ENCODE assay signal across 8 cellular contexts in the genomic region with DNA sequence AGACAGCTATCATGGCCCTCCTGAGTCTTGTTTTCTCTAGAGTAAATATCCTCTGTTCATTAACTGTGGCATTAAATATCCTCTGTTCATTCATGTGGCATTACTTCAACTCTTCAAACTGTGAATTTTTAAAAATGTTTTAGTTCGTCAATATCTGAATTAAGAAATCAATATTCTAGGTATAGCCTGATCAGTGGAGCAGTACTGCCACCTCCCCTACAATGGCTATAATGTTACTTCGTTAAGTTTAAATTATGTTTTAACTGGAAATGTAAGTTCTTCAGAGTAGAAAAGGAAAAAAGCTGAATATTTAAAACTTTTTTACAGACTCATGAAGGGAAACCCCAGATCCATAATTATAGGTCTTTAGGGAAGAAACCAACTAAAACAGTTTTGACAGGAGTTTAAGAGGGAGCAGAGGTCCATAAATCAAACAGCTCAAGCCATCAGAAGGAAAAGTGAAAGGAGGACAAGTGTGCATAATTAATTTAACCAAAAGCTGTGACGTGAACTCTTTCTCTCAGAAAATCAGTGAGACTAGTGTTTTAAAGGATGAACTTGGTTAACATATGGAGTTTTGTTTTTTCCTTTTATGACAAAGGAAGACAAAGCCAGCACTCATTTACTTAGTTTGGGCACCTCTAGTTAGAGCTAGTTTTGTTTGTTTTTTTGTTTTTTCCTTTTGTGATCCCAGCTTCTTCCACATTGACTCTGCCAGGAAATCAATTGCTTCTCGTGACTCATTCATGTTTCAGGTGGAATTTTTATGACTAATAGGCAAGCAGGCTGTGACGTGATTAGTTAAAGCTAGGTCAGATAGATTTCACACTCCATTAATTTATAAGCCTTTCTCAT. TPM values are rescaled to one million over a fixed set of nuclear protein-coding genes. Genes with fewer than 3 reads are reported as not detected.
A peak's percentile ranks its signal among the peaks of the same experiment; 100 is the strongest.
DNase-seq lines count a peak whose midpoint lies in the region; ATAC-seq and TF ChIP-seq lines count a peak whose summit lies in the region.

No MANE protein-coding gene starts in this region.

- TF ChIP-seq POLR2A in sigmoid colon (IDR thresholded peaks at IDR 0.05) = no peak

- peak overlapping the region; percentile 9 for H3K27ac ChIP-seq in CD8-positive, alpha-beta memory T cell (ENCODE audit: low read depth, low read length)
- H3K27ac ChIP-seq in mesenchymal stem cell (ENCODE audit: low read length, poor library complexity, severe bottlenecking) (peak overlapping the region; percentile 92), sigmoid colon (no peak overlapping the region)

- H3K14ac ChIP-seq in mesenchymal stem cell (ENCODE audit: low read length in 2 of 2) = no peak overlapping the region

- no peak overlapping the region for H2BK15ac ChIP-seq in mesenchymal stem cell (ENCODE audit: low read depth, poor library complexity, severe bottlenecking)

- intact Hi-C loops in sigmoid colon (cut with DNase I) = no loop called here

- WGBS in mesenchymal stem cell = 59% methylated on average over 1 of the region's 5 CpGs
- WGBS in sigmoid colon, 2 donors = 57 to 63% methylated on average over 5 of the region's 5 CpGs

- no peaks in the 10 kb centered on the region for H3K36me3 Mint-ChIP-seq in CD8-positive, alpha-beta memory T cell

- H3K9me3 ChIP-seq in CD8-positive, alpha-beta memory T cell (ENCODE audit: low read length) = no peaks in the 10 kb centered on the region
- H3K9me3 ChIP-seq in mesenchymal stem cell (ENCODE audit: control insufficient read depth, low read length) = no peaks in the 10 kb centered on the region
- no peaks in the 10 kb centered on the region for H3K9me3 ChIP-seq in sigmoid colon

- no peak overlapping the region for H3K4me2 ChIP-seq in mesenchymal stem cell (ENCODE audit: low read length, poor library complexity, severe bottlenecking)

- no peak for DNase-seq in CD8-positive, alpha-beta memory T cell
- DNase-seq in astrocyte of the hippocampus (ENCODE audit: low read depth, low spot score) = peak; percentile 87
- peak; percentile 80 for DNase-seq in mesenchymal stem cell
- DNase-seq in stimulated activated CD8-positive, alpha-beta memory T cell treated with anti-CD3 and anti-CD28 coated beads, Interleukin-4, amount 100 ng/mL, for 48 hours = no peak
- no peak for DNase-seq in sigmoid colon
- DNase-seq in GOT3 (lab: John Stamatoyannopoulos, UW) = no peak

- no peak overlapping the region for H3K18ac ChIP-seq in mesenchymal stem cell (ENCODE audit: low read depth in 1 of 2, low read length in 2 of 2)

- H3K27ac Mint-ChIP-seq in CD8-positive, alpha-beta memory T cell = peak overlapping the region in 2 of 8 donors; percentile 2 to 35

- H3K4me1 ChIP-seq in CD8-positive, alpha-beta memory T cell (ENCODE audit: insufficient read depth, low read length) = no peaks in the 10 kb centered on the region
- peaks cover 6% of the 10 kb centered on the region for H3K4me1 ChIP-seq in mesenchymal stem cell (ENCODE audit: control insufficient read depth, insufficient read depth, low read depth, low read length)
- H3K4me1 ChIP-seq in sigmoid colon = no peaks in the 10 kb centered on the region

- TF ChIP-seq EP300 in sigmoid colon (IDR thresholded peaks at IDR 0.05) = no peak

- peaks cover 0 to 3% of the 10 kb centered on the region in 2 donors for H3K27me3 Mint-ChIP-seq in CD8-positive, alpha-beta memory T cell

- no peak overlapping the region for H4K8ac ChIP-seq in mesenchymal stem cell (ENCODE audit: low read length)

- H2AK5ac ChIP-seq in mesenchymal stem cell (ENCODE audit: low read length, severe bottlenecking) = no peak overlapping the region

- H3K4me3 ChIP-seq in CD8-positive, alpha-beta memory T cell (ENCODE audit: low read length) = no peak overlapping the region
- H3K4me3 ChIP-seq in mesenchymal stem cell (ENCODE audit: insufficient read depth in 1 of 2, low read depth in 1 of 2, low read length in 2 of 2) = peak overlapping the region in 1 of 2 experiments; percentile 48
- no peak overlapping the region for H3K4me3 ChIP-seq in sigmoid colon

- POLR2A ChIA-PET in CD8-positive, alpha-beta memory T cell (lab: Charles Lee) = no interaction called here

- H4K91ac ChIP-seq in mesenchymal stem cell (ENCODE audit: low read length) = no peak overlapping the region

- CTCF ChIA-PET in CD8-positive, alpha-beta memory T cell (lab: Charles Lee) = interaction anchor here (1.1 to 1.7 kb wide), 4 partner anchors 10 to 47 kb away, joined by 3 to 6 read pairs (median 3); partner anchors contain the start of gene RBBP8

- H2BK5ac ChIP-seq in mesenchymal stem cell (ENCODE audit: low read depth, low read length, poor library complexity, severe bottlenecking) = no peak overlapping the region

- H3K4me1 Mint-ChIP-seq in CD8-positive, alpha-beta memory T cell = peaks cover 4 to 10% (median 9%) of the 10 kb centered on the region in 3 donors

- no peak overlapping the region for H3K23ac ChIP-seq in mesenchymal stem cell (ENCODE audit: low read length in 2 of 2)

- H3K9me3 Mint-ChIP-seq in CD8-positive, alpha-beta memory T cell = no peaks in the 10 kb centered on the region

- H3K9ac ChIP-seq in mesenchymal stem cell (ENCODE audit: low read length) = peak overlapping the region; percentile 86

- no peak overlapping the region for H3K4ac ChIP-seq in mesenchymal stem cell (ENCODE audit: low read depth in 1 of 2, low read length in 2 of 2)

- H2BK120ac ChIP-seq in mesenchymal stem cell (ENCODE audit: low read depth, low read length) = no peak overlapping the region

- peaks cover 4% of the 10 kb centered on the region for H3K79me1 ChIP-seq in mesenchymal stem cell (replicated peaks; ENCODE audit: low read length, poor library complexity, severe bottlenecking)

- TF ChIP-seq CTCF in sigmoid colon (IDR thresholded peaks at IDR 0.05) = no peak

- H2AFZ ChIP-seq in mesenchymal stem cell (ENCODE audit: low read depth, low read length) = no peak overlapping the region

- H2BK12ac ChIP-seq in mesenchymal stem cell (ENCODE audit: low read length in 2 of 2) = no peak overlapping the region

- H3K27me3 ChIP-seq in CD8-positive, alpha-beta memory T cell (ENCODE audit: insufficient read depth, low read length, poor library complexity, severe bottlenecking) = no peaks in the 10 kb centered on the region
- no peaks in the 10 kb centered on the region for H3K27me3 ChIP-seq in mesenchymal stem cell (ENCODE audit: control insufficient read depth in 1 of 2, insufficient read depth in 1 of 2, low read length in 2 of 2)
- no peaks in the 10 kb centered on the region for H3K27me3 ChIP-seq in sigmoid colon

- H3K4me3 Mint-ChIP-seq in CD8-positive, alpha-beta memory T cell = peak overlapping the region in 2 of 7 donors; percentile 19 to 33

- peak; percentile 55 for ATAC-seq in HG03135 (IDR thresholded peaks at IDR 0.05; ENCODE audit: unreplicated experiment)
- no peak for ATAC-seq in GM19463 (IDR thresholded peaks at IDR 0.05; ENCODE audit: unreplicated experiment)

- no peaks in the 10 kb centered on the region for H3K36me3 ChIP-seq in CD8-positive, alpha-beta memory T cell (ENCODE audit: insufficient read depth, low read length)
- H3K36me3 ChIP-seq in mesenchymal stem cell (ENCODE audit: control insufficient read depth in 1 of 2, insufficient read depth in 2 of 2, low read depth in 1 of 2, low read length in 2 of 2) = peaks cover 0 to 11% of the 10 kb centered on the region in 2 experiments
- H3K36me3 ChIP-seq in sigmoid colon = peaks cover 0 to 7% (median 2%) of the 10 kb centered on the region in 4 donors

RNA-seq across cellular contexts. Expression of gene RBBP8, which starts 44.9 kb away (rescaled TPM):
- total RNA-seq in CD8-positive, alpha-beta memory T cell = 10 to 100 TPM; 76.9 to 80.8 TPM
- polyA plus RNA-seq in CD8-positive, alpha-beta memory T cell = 2.0 TPM
- polyA plus RNA-seq in mesenchymal stem cell (2013, experiment 1 of 2) = 17.1 TPM
- 18.7 TPM for polyA plus RNA-seq in mesenchymal stem cell (2013, experiment 2 of 2)
- 10 to 100 TPM; 10.3 to 22.7 (median 14.7) TPM for total RNA-seq in sigmoid colon
- 10 to 100 TPM; 23.3 to 30.7 (median 23.4) TPM for polyA plus RNA-seq in sigmoid colon

Comparison
In these comparisons a context has a peak if more than half of its experiments do, and no peak if none do; other contexts are left out.
1. DNase-seq: peak in astrocyte of the hippocampus (single experiment) and mesenchymal stem cell (single experiment); none in CD8-positive, alpha-beta memory T cell (0 of 5), stimulated activated CD8-positive, alpha-beta memory T cell treated with anti-CD3 and anti-CD28 coated beads, Interleukin-4, amount 100 ng/mL, for 48 hours (single experiment), sigmoid colon (single experiment) and GOT3 (single experiment).
2. H3K27ac ChIP-seq: peak in CD8-positive, alpha-beta memory T cell (single experiment) and mesenchymal stem cell (single experiment); none in sigmoid colon (0 of 4).